8 cellular contexts compared by ENCODE assay signal in the genomic region with DNA sequence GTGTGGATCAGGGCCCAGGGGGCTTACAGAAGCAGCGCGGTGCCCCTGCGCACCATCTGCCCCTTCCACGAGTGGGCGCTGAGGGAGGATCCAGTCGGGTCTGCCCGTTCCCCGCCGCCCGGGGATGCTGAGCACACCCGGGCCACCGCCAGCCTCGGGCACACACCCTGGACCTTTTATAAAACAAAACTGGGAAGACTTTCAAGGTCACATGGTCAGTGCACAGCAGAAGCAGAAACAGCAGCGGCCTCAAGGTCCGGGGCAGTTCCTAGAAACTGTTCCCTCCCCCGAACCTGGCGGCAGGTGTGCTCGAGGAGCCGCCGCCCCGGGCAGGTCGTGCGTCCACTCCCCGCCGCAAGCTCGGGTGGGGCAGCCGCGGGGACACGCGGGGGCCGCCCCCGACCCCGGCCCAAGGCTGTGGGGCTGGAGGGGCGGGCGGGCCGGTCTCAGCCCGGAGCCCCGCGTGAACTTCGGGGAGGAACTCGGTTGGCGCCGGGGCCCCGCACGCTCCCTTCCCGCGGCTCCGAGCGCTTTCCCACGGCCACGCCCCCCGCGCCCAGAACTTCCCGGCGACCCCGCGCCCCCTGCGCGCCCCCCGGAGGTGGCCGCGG. TPM values are rescaled to one million over a fixed set of nuclear protein-coding genes. Genes with fewer than 3 reads are reported as not detected.
A peak's percentile ranks its signal among the peaks of the same experiment; 100 is the strongest.
DNase-seq lines count a peak whose midpoint lies in the region; ATAC-seq and TF ChIP-seq lines count a peak whose summit lies in the region.

No MANE protein-coding gene starts in this region.

- H3K9me2 ChIP-seq in GM23338 (ENCODE audit: insufficient read depth): no peaks in the 10 kb centered on the region

- H3F3A ChIP-seq in GM23338 (replicated peaks; ENCODE audit: low read depth): peaks cover 12% of the 10 kb centered on the region; the same call in 1 of the 2 replicates

- peaks cover 10% of the 10 kb centered on the region for H3K4me1 ChIP-seq in GM23338 (ENCODE audit: insufficient read depth)

- H3K27ac ChIP-seq in GM23338 (ENCODE audit: low read depth) (no peak overlapping the region), VCaP (peak overlapping the region; percentile 99)

- no peak overlapping the region for H2AFZ ChIP-seq in GM23338

- H3K36me3 ChIP-seq in GM23338 (ENCODE audit: insufficient read depth): peaks cover 2% of the 10 kb centered on the region; the same call in 1 of the 2 replicates

- H3K4me1 Mint-ChIP-seq in GM23338 (peaks cover 9% of the 10 kb centered on the region), naive B cell (peaks cover 3 to 11% (median 5%) of the 10 kb centered on the region in 3 donors)

- H3K4me3 Mint-ChIP-seq in GM23338 (peak overlapping the region; percentile 81), naive B cell (peak overlapping the region; percentile 87 to 95 (median 95))

- H3K27ac Mint-ChIP-seq in GM23338 (no peak overlapping the region), naive B cell (peak overlapping the region in 3 of 6 donors; percentile 12 to 84 (median 66))

- no peaks in the 10 kb centered on the region for H3K27me3 ChIP-seq in GM23338 (ENCODE audit: insufficient read depth)

- peaks cover 31% of the 10 kb centered on the region for H3K79me2 ChIP-seq in GM23338 (replicated peaks; ENCODE audit: insufficient read depth)

- H3K27me3 Mint-ChIP-seq in GM23338 (ENCODE audit: insufficient read depth, low read depth, poor library complexity) (peaks cover 9% of the 10 kb centered on the region), naive B cell (peaks cover 6 to 33% (median 15%) of the 10 kb centered on the region in 3 donors)

- peak; percentile 24 for ATAC-seq in GM23338
- peak; percentile 55 to 59 for ATAC-seq in naive B cell (ENCODE audit: low read depth in 2 of 2)
- no peak for ATAC-seq in GM19455 (IDR thresholded peaks at IDR 0.05; ENCODE audit: unreplicated experiment)
- ATAC-seq in HG03520 (IDR thresholded peaks at IDR 0.05; ENCODE audit: unreplicated experiment): no peak

- H4K20me1 ChIP-seq in GM23338 (replicated peaks; ENCODE audit: insufficient read depth): peaks cover 7% of the 10 kb centered on the region; the same call in 1 of the 2 replicates

- H3K36me3 Mint-ChIP-seq in GM23338 (ENCODE audit: low read depth): peaks cover 9% of the 10 kb centered on the region
- no peaks in the 10 kb centered on the region for H3K36me3 Mint-ChIP-seq in naive B cell

- TF ChIP-seq CTCF in GM23338 (conservative IDR thresholded peaks at IDR 0.05; ENCODE audit: low read depth in 2 of 2): peak in 1 of 2 experiments; percentile 27; a peak in 2 of 4 replicates
- TF ChIP-seq CTCF in VCaP (conservative IDR thresholded peaks at IDR 0.05): peak; percentile 67

- H3K9me3 Mint-ChIP-seq in GM23338 (no peaks in the 10 kb centered on the region), naive B cell (no peaks in the 10 kb centered on the region)

- DNase-seq in AG20443 (ENCODE audit: low spot score) (peak; percentile 67), GM23338 (ENCODE audit: low spot score) (peak; percentile 65), fibroblast of peridontal ligament (ENCODE audit: extremely low read depth) (peak; percentile 9), naive B cell (no peak), HK-2 (ENCODE audit: unreplicated experiment) (no peak)

- peak overlapping the region; percentile 70 for H3K4me2 ChIP-seq in GM23338

- peak overlapping the region; percentile 65 for H3K4me3 ChIP-seq in GM23338

TF ChIP-seq in GM23338, 12 proteins besides CTCF, POLR2A, EP300 and RAD21:
- TF ChIP-seq STAT1 (IDR thresholded peaks at IDR 0.05; ENCODE audit: unreplicated experiment) (no peak), POLR2AphosphoS5 (IDR thresholded peaks at IDR 0.05; ENCODE audit: low read depth) (0 out of 2 replicates have a peak, but pooled peaks have one; percentile 7)

RNA-seq across cellular contexts. Expression of gene PPP1R26, which starts 0.6 kb away (rescaled TPM):
- total RNA-seq in GM23338 (2014; rRNA removed; shearing (Covaris generic)): 44.4 and 49.8 TPM in 2 replicates
- polyA plus RNA-seq in GM23338 (2016; fragmentation: Nextera tagmentation; extraction: Ambion mirVana) (10.7 and 11.4 TPM in 2 replicates), naive B cell (ENCODE audit: low read depth in 6 of 6) (under 1 TPM in 3 of 6 donors, not detected in 3; 0.27 to 0.47 (median 0.37) TPM)

RNA-seq across cellular contexts. Expression of gene MRPS2, which starts 21.5 kb away (rescaled TPM):
- total RNA-seq in GM23338 (2014; rRNA removed; shearing (Covaris generic)): 96.5 and 116 TPM in 2 replicates
- 83.2 and 86.6 TPM in 2 replicates for polyA plus RNA-seq in GM23338 (2016; fragmentation: Nextera tagmentation; extraction: Ambion mirVana)
- 10 to 100 TPM; 41.5 to 57.9 (median 45.5) TPM for polyA plus RNA-seq in naive B cell (ENCODE audit: low read depth in 6 of 6)

RNA-seq across cellular contexts. Expression of gene LCN1, which starts 42.3 kb away (rescaled TPM):
- total RNA-seq in GM23338 (2014; rRNA removed; shearing (Covaris generic)): not detected in 2 replicates
- 0.27 TPM in 1 of 2 replicates, not detected in the other for polyA plus RNA-seq in GM23338 (2016; fragmentation: Nextera tagmentation; extraction: Ambion mirVana)
- polyA plus RNA-seq in naive B cell (ENCODE audit: low read depth in 6 of 6): not detected

Comparison
In these comparisons a context has a peak if more than half of its experiments do, and no peak if none do; other contexts are left out.
1. DNase-seq: peak in AG20443 (single experiment), GM23338 (single experiment) and fibroblast of peridontal ligament (single experiment); none in naive B cell (single experiment) and HK-2 (single experiment).
2. ATAC-seq: peak in GM23338 (single experiment) and naive B cell (2 of 2); none in GM19455 (single experiment) and HG03520 (single experiment).